13 cellular contexts compared by ENCODE assay signal in the genomic region with DNA sequence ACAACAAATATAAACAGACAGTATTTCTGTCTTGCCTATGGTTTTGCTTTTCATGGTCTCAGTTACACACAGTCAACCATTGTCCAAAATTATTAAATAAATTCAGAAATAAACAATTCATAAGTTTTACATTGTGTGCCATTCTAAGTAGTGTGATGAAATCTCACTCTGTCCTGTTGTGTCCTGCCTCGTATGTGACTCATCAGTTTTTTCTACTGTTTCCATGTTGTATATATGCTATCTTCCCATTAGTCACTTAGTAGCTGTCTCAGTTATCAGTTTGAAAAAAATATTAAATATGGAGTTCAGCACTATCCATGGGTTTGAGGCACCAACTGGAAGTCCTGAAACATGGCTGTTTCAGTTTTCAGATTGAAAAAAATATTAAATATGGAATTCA.
DNase-seq lines count a peak whose midpoint lies in the region; TF ChIP-seq lines count a peak whose summit lies in the region.
"Had no signal": no experiment of that assay in that cellular context is flagged by ENCODE, and none has a peak within 500 bp of the region (broad histone marks: within the 10 kb centered on the region; RNA-seq: fewer than 3 reads in every experiment).

No MANE protein-coding gene starts in this region.

- no peak overlapping the region for H2AFZ ChIP-seq in mammary epithelial cell (ENCODE audit: low read depth, low read length)

- H4K20me1 ChIP-seq in mammary epithelial cell (ENCODE audit: insufficient read depth, low read length), result no peaks in the 10 kb centered on the region

- H3K27ac Mint-ChIP-seq in glutamatergic neuron (ENCODE audit: unreplicated experiment), result no peak overlapping the region
- H3K27ac Mint-ChIP-seq: CD4-positive, alpha-beta memory T cell had no signal

- dilution Hi-C loops in mammary epithelial cell (cut with HindIII; ENCODE audit: low sequenced_read_pairs), result no loop called here

- no peak overlapping the region for H3K9ac ChIP-seq in mammary epithelial cell (ENCODE audit: insufficient read depth, low read length)

- H3K27ac ChIP-seq in mammary epithelial cell (ENCODE audit: insufficient read depth, low read depth, low read length), result no peak overlapping the region
- H3K27ac ChIP-seq: A549, C4-2B had no signal

- H3K4me3 Mint-ChIP-seq in glutamatergic neuron (ENCODE audit: unreplicated experiment), result no peak overlapping the region
- H3K4me3 Mint-ChIP-seq: CD4-positive, alpha-beta memory T cell had no signal

- H3K4me2 ChIP-seq in mammary epithelial cell (ENCODE audit: insufficient read depth, low read depth, low read length), result no peak overlapping the region
- H3K4me2 ChIP-seq: A549 had no signal

- no peaks in the 10 kb centered on the region for H3K79me2 ChIP-seq in mammary epithelial cell (ENCODE audit: insufficient read depth, low read length)

- H3K4me3 ChIP-seq in mammary epithelial cell (replicated peaks in 1 of 3; ENCODE audit: insufficient read depth in 1 of 3, low read depth in 2 of 3, low read length in 3 of 3) (no peak overlapping the region), fibroblast of pulmonary artery (replicated peaks; ENCODE audit: low read depth, low read length) (no peak overlapping the region)
- H3K4me3 ChIP-seq: A549, HAP-1 had no signal

- H3K9me3 ChIP-seq in mammary epithelial cell (replicated peaks; ENCODE audit: insufficient read depth, low read length), result peaks cover 2% of the 10 kb centered on the region
- H3K9me3 ChIP-seq: A549, BE2C, HAP-1 had no signal

- H3K27me3 Mint-ChIP-seq in glutamatergic neuron (ENCODE audit: unreplicated experiment), result no peaks in the 10 kb centered on the region
- H3K27me3 Mint-ChIP-seq: CD4-positive, alpha-beta memory T cell had no signal

- DNase-seq in RKO (ENCODE audit: low spot score) (peak; percentile 14), mammary epithelial cell (peak; percentile 6), fibroblast of pulmonary artery (ENCODE audit: low read depth) (peak; percentile 11), posterior cingulate gyrus (no peak), glutamatergic neuron (no peak), NCI-H1417 treated with DMSO at 0.1 percent for 48 hours (lab: John Stamatoyannopoulos, UW) (no peak)
- DNase-seq: BE2C; CD4-positive, alpha-beta memory T cell; DND-41; GF-D8 had no signal

- H3K4me1 Mint-ChIP-seq in glutamatergic neuron (ENCODE audit: low read depth, unreplicated experiment), result no peaks in the 10 kb centered on the region
- H3K4me1 Mint-ChIP-seq: CD4-positive, alpha-beta memory T cell had no signal

- H3K27me3 ChIP-seq in mammary epithelial cell (ENCODE audit: insufficient read depth, low read length), result no peaks in the 10 kb centered on the region
- H3K27me3 ChIP-seq: BE2C had no signal

- CTCF ChIA-PET in mammary epithelial cell (lab: Charles Lee; ENCODE audit: low non-redundant PET), result no interaction called here

- H3K36me3 ChIP-seq in mammary epithelial cell (ENCODE audit: insufficient read depth, low read length), result no peaks in the 10 kb centered on the region
- H3K36me3 ChIP-seq: BE2C, HAP-1 had no signal

- H3K9me3 Mint-ChIP-seq in glutamatergic neuron (ENCODE audit: unreplicated experiment), result no peaks in the 10 kb centered on the region

- H3K4me1 ChIP-seq in mammary epithelial cell (ENCODE audit: insufficient read depth, low read length), result no peaks in the 10 kb centered on the region
- H3K4me1 ChIP-seq: A549, BE2C, HAP-1 had no signal

- in situ Hi-C loops in mammary epithelial cell (cut with MboI; ENCODE audit: low sequenced_read_pairs in 2 of 2), result no loop called here

- intact Hi-C loops in mammary epithelial cell (cut with micrococcal nuclease) (no loop called here), posterior cingulate gyrus (cut with DNase I) (no loop called here)

- 17% methylated on average over 1 of the region's 1 CpG for WGBS in mammary epithelial cell (ENCODE audit: low coverage, missing lambda C conversion rate)

- H3K36me3 Mint-ChIP-seq in glutamatergic neuron (ENCODE audit: unreplicated experiment), result no peaks in the 10 kb centered on the region
- H3K36me3 Mint-ChIP-seq: CD4-positive, alpha-beta memory T cell had no signal

- TF ChIP-seq CTCF in mammary epithelial cell (conservative IDR thresholded peaks at IDR 0.05 in 1 of 2, IDR thresholded peaks at IDR 0.05 in 1 of 2; ENCODE audit: extremely low read depth in 1 of 2, insufficient read depth in 1 of 2, low read depth in 1 of 2, low read length in 2 of 2) (no peak), fibroblast of pulmonary artery (IDR thresholded peaks at IDR 0.05; ENCODE audit: low read length, missing control alignments) (no peak), glutamatergic neuron (IDR thresholded peaks at IDR 0.05; ENCODE audit: partially characterized antibody, unreplicated experiment) (no peak)

- BruUV-seq in mammary epithelial cell (replicated peaks; lab: Mats Ljungman, UMichigan), result no TSS peak

Comparison
In these comparisons a context has a peak if more than half of its experiments do, and no peak if none do; other contexts are left out.
1. DNase-seq: peak in RKO (single experiment), mammary epithelial cell (single experiment) and fibroblast of pulmonary artery (single experiment); none in posterior cingulate gyrus (0 of 10), glutamatergic neuron (single experiment) and NCI-H1417 treated with DMSO at 0.1 percent for 48 hours (single experiment).